In the genomic region with DNA sequence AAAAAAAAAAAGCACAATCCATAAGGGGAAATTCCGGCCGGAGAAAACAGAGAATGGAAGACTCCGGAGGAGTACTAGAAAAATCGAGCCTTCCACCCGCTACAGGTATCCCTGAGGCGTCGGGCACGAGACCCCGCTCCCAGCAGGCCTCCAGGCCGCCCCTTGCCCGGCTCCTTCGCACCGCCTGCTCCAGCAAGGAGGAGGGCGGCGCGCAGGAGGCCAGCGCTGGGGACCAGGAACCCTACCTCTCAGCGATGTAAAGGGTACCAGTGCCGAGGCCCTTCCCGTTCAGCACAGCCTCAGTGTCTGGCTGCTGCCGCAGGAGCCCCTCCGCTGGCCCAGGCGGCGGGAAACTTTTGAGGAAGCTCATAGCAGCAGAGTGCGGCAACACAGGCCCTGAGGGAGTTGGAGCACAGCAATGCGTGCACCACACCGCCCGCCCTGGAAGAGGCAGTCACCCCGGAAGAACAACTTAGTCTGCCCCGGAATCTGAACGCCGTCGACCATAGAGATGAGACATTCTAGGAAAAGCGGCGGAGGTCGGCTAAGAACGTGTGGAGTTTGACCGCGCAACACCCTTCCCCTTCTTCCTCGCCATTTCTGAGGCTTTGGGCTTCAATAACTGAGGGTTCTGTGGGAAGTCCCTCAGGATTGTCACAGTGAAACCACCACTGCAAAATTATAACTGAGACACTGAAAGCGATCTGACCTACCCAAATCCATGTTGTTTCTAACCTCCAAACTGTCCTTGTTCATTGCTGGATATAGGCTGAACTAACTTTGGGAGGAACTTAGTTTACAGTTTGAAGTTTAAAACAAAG, we compare ENCODE assay signal across 8 cellular contexts. TPM values are rescaled to one million over a fixed set of nuclear protein-coding genes. Genes with fewer than 3 reads are reported as not detected.
DNase-seq lines count a peak whose midpoint lies in the region; ATAC-seq, FAIRE-seq and TF ChIP-seq lines count a peak whose summit lies in the region.

TSS of gene CLNS1A (minus strand) at position 450 of the 821 bp plus-strand sequence. CDS start at position 370, 80 bp downstream.

- peak; percentile 73 for FAIRE-seq in HepG2 (lab: Jason Lieb, UNC)

- peak within 1 kb of the TSS; percentile 90 for H3K9ac ChIP-seq in HepG2 (ENCODE audit: insufficient read depth, low read depth, low read length)

- peak; percentile 89 to 94 for TF ChIP-seq POLR2A in HepG2 (IDR thresholded peaks at IDR 0.05; ENCODE audit: insufficient read depth in 1 of 2, low read depth in 2 of 2, low read length in 2 of 2)

- ATAC-seq in HG03469 (IDR thresholded peaks at IDR 0.05; ENCODE audit: unreplicated experiment) (peak; percentile 80), HepG2 (peak; percentile 99)

- no peaks in the 10 kb centered on the region; the same call in 1 of the 2 replicates for H4K20me1 ChIP-seq in HepG2 (ENCODE audit: insufficient read depth, low read length)

- POLR2A ChIA-PET in BJ (lab: Charles Lee), result no interaction called here
- POLR2A ChIA-PET in HepG2 (lab: Yijun Ruan, JAX), result interaction anchor here (0.8 to 1.7 kb wide), 7 partner anchors 10 to 357 kb away, joined by 3 to 8 read pairs (median 3); partner anchors contain the start of genes AQP11 and INTS4

- in situ Hi-C loops in HepG2 (cut with HindIII; ENCODE audit: extremely low pct_ligation_motif_present, low pct_unique_long_range_greater_than_20kb), result no loop called here

- CTCF ChIA-PET in BJ (lab: Yijun Ruan, JAX), result no interaction called here
- CTCF ChIA-PET in HepG2 (lab: Yijun Ruan, JAX; ENCODE audit: low intra/inter-chr PET ratio, low total read pairs), result no interaction called here

- H3K27me3 ChIP-seq in BJ (ENCODE audit: control insufficient read depth, insufficient read depth, low read length) (no peaks in the 10 kb centered on the region), HepG2 (ENCODE audit: control insufficient read depth in 1 of 2, insufficient read depth in 2 of 2, low read length in 2 of 2) (no peaks in the 10 kb centered on the region)

- peak within 1 kb of the TSS; percentile 85 for H3K27ac ChIP-seq in HepG2 (ENCODE audit: extremely low read length, insufficient read depth, low read length)

- H3K4me3 ChIP-seq in BJ (ENCODE audit: low read depth, low read length) (peak within 1 kb of the TSS; percentile 66), HepG2 (replicated peaks in 1 of 3; ENCODE audit: insufficient read depth in 1 of 3, low read depth in 2 of 3, low read length in 3 of 3) (peak within 1 kb of the TSS; percentile 82 to 90 (median 88))

- TF ChIP-seq RAD21 in HepG2 (CRISPR knock-in tag; IDR thresholded peaks at IDR 0.05), result 0 out of 2 replicates have a peak, but pooled peaks have one; percentile 16

- DNase-seq in BJ (ENCODE audit: low read depth) (peak; percentile 46), GM19240 (ENCODE audit: insufficient read length, low spot score) (peak; percentile 19), NCI-H526 treated with DMSO at 0.1 percent for 48 hours (lab: John Stamatoyannopoulos, UW) (peak; percentile 92), dermis blood vessel endothelial cell (peak; percentile 90), HepG2 (ENCODE audit: low spot score) (peak; percentile 87)
- DNase-seq in activated CD4-positive, alpha-beta T cell treated with anti-CD3 and anti-CD28 coated beads, Interleukin-2, amount 50 U/mL, for 24 hours (ENCODE audit: low read depth in 1 of 2, low spot score in 1 of 2), result peak; percentile 65 to 79
- peak; percentile 79 for DNase-seq in stimulated activated CD4-positive, alpha-beta T cell treated with anti-CD3 and anti-CD28 coated beads, Interleukin-4, amount 100 ng/mL, for 1 hour

- 1% methylated on average over 17 of the region's 41 CpGs for WGBS in HepG2 (ENCODE audit: low lambda C conversion rate)

- H3K36me3 ChIP-seq in BJ (ENCODE audit: control insufficient read depth, insufficient read depth, low read length), result no peaks in the 10 kb centered on the region
- H3K36me3 ChIP-seq in HepG2 (replicated peaks in 1 of 2; ENCODE audit: control insufficient read depth in 1 of 2, insufficient read depth in 2 of 2, low read length in 2 of 2), result no peaks in the 10 kb centered on the region

- no TSS peak for BruUV-seq in HepG2 (replicated peaks; lab: Mats Ljungman, UMichigan)

- H3K4me2 ChIP-seq in HepG2 (ENCODE audit: low read depth, low read length), result peak within 1 kb of the TSS; percentile 80

- peaks cover 41% of the 10 kb centered on the region for H3K79me2 ChIP-seq in HepG2 (ENCODE audit: insufficient read depth, low read length)

- intact Hi-C loops in HepG2 (cut with micrococcal nuclease; ENCODE audit: unreplicated experiment), result no loop called here

- peaks cover 54% of the 10 kb centered on the region for H3K4me1 ChIP-seq in HepG2 (ENCODE audit: insufficient read depth, low read length)

- peaks cover 17% of the 10 kb centered on the region for H3K9me3 ChIP-seq in HepG2 (ENCODE audit: low read length)

- H2AFZ ChIP-seq in HepG2 (ENCODE audit: low read length), result peak within 1 kb of the TSS; percentile 47

- TF ChIP-seq CTCF in BJ (IDR thresholded peaks at IDR 0.05; ENCODE audit: insufficient read depth, low read depth, low read length), result peak; percentile 11; the same call in 1 of the 2 replicates
- no peak for TF ChIP-seq CTCF in HepG2 (CRISPR knock-in tag; IDR thresholded peaks at IDR 0.05)

- TF ChIP-seq EP300 in HepG2 (IDR thresholded peaks at IDR 0.05; ENCODE audit: low read depth in 2 of 2, low read length in 2 of 2), result peak in 1 of 2 experiments; percentile 32; a peak in 1 of 4 replicates
- peak; percentile 66 for TF ChIP-seq EP300 in HepG2 (CRISPR knock-in tag; IDR thresholded peaks at IDR 0.05; ENCODE audit: borderline replicate concordance)

TF ChIP-seq in HepG2, 621 proteins besides CTCF, POLR2A, EP300 and RAD21 (continues in another document):
- peak; percentile 88; the same call in 1 of the 2 replicates for TF ChIP-seq ZNF598 (CRISPR knock-in tag; IDR thresholded peaks at IDR 0.05; ENCODE audit: borderline replicate concordance)
- no peak for TF ChIP-seq SMARCC2 (IDR thresholded peaks at IDR 0.05)
- TF ChIP-seq MED8 (CRISPR knock-in tag; IDR thresholded peaks at IDR 0.05; ENCODE audit: insufficient replicate concordance), result peak; percentile 36
- no peak for TF ChIP-seq SOX6 (IDR thresholded peaks at IDR 0.05)
- TF ChIP-seq SOX6 (CRISPR knock-in tag; IDR thresholded peaks at IDR 0.05), result peak; percentile 57
- no peak for TF ChIP-seq ZBTB37 (CRISPR knock-in tag; IDR thresholded peaks at IDR 0.05)
- no peak for TF ChIP-seq EED (CRISPR knock-in tag; IDR thresholded peaks at IDR 0.05)
- peak; percentile 71 for TF ChIP-seq ZNF232 (CRISPR knock-in tag; IDR thresholded peaks at IDR 0.05; ENCODE audit: borderline replicate concordance)
- TF ChIP-seq ARID2 (CRISPR knock-in tag; IDR thresholded peaks at IDR 0.05; ENCODE audit: borderline replicate concordance), result no peak
- TF ChIP-seq NFRKB (IDR thresholded peaks at IDR 0.05), result no peak
- TF ChIP-seq ZNF260 (CRISPR knock-in tag; IDR thresholded peaks at IDR 0.05; ENCODE audit: borderline replicate concordance, low read depth), result no peak
- TF ChIP-seq ZNF660 (CRISPR knock-in tag; IDR thresholded peaks at IDR 0.05; ENCODE audit: borderline replicate concordance, low read depth), result no peak
- peak; percentile 87 for TF ChIP-seq DNMT3B (CRISPR knock-in tag; conservative IDR thresholded peaks at IDR 0.05)
- TF ChIP-seq ZNF143 (CRISPR knock-in tag; IDR thresholded peaks at IDR 0.05), result no peak
- TF ChIP-seq MAFG (CRISPR knock-in tag; IDR thresholded peaks at IDR 0.05), result no peak
- 0 out of 2 replicates have a peak, but pooled peaks have one; percentile 72 for TF ChIP-seq MLLT10 (CRISPR knock-in tag; IDR thresholded peaks at IDR 0.05)
- TF ChIP-seq CAMTA2 (CRISPR knock-in tag; IDR thresholded peaks at IDR 0.05; ENCODE audit: borderline replicate concordance), result no peak
- peak; percentile 11 for TF ChIP-seq SKI (IDR thresholded peaks at IDR 0.05; ENCODE audit: partially characterized antibody)

RNA-seq across cellular contexts. Expression of gene CLNS1A, which starts in this region (rescaled TPM):
- 91.6 and 112 TPM in 2 replicates for polyA plus RNA-seq in BJ (2011; rRNA removed)
- polyA minus RNA-seq in BJ (2011; rRNA and poly(A)+ RNA removed), result 35.6 and 36.1 TPM in 2 replicates
- total RNA-seq in dermis blood vessel endothelial cell, result 128 and 186 TPM in 2 replicates
- total RNA-seq in HepG2 (2016; rRNA removed; fragmentation: Illumina TruSeq; extraction: Trizol), result 219 and 267 TPM in 2 replicates
- total RNA-seq in HepG2 (2016; cell fraction: cytosol; rRNA removed; fragmentation: Illumina TruSeq; extraction: Trizol; ENCODE audit: low read depth), result 108 and 110 TPM in 2 replicates
- 222 and 256 TPM in 2 replicates for total RNA-seq in HepG2 (2016; cell fraction: insoluble cytoplasmic fraction; rRNA removed; fragmentation: Illumina TruSeq; extraction: Trizol)
- 126 and 131 TPM in 2 replicates for total RNA-seq in HepG2 (2016; cell fraction: membrane; rRNA removed; fragmentation: Illumina TruSeq; extraction: Trizol)
- 78.7 and 91.3 TPM in 2 replicates for total RNA-seq in HepG2 (2016; cell fraction: nucleus; rRNA removed; fragmentation: Illumina TruSeq; extraction: Trizol)
- 130 and 158 TPM in 2 replicates for polyA plus RNA-seq in HepG2 (2011; rRNA removed)
- 98.7 and 135 TPM in 2 replicates for polyA plus RNA-seq in HepG2 (2011; cell fraction: cytosol; rRNA removed)
- polyA plus RNA-seq in HepG2 (2011; cell fraction: nucleus; rRNA removed), result 33.7 and 50.7 TPM in 2 replicates
- 170 and 180 TPM in 2 replicates for polyA plus RNA-seq in HepG2 (2012)
- 55.2 and 55.5 TPM in 2 replicates for polyA plus RNA-seq in HepG2 (2016; cell fraction: cytosol; fragmentation: Illumina TruSeq; extraction: Trizol; ENCODE audit: low read depth)
- polyA plus RNA-seq in HepG2 (2016; cell fraction: insoluble cytoplasmic fraction; fragmentation: Illumina TruSeq; extraction: Trizol; ENCODE audit: low read depth), result 255 and 262 TPM in 2 replicates
- polyA plus RNA-seq in HepG2 (2016; cell fraction: membrane; fragmentation: Illumina TruSeq; extraction: Trizol; ENCODE audit: low read depth), result 99.8 and 107 TPM in 2 replicates
- 117 and 123 TPM in 2 replicates for polyA plus RNA-seq in HepG2 (2016; cell fraction: nucleus; fragmentation: Illumina TruSeq; extraction: Trizol; ENCODE audit: insufficient read depth, low read depth)
- polyA minus RNA-seq in HepG2 (2011; rRNA and poly(A)+ RNA removed; ENCODE audit: low replicate concordance), result 67.3 and 108 TPM in 2 replicates
- 78.1 and 86.3 TPM in 2 replicates for polyA minus RNA-seq in HepG2 (2011; cell fraction: cytosol; rRNA and poly(A)+ RNA removed)
- polyA minus RNA-seq in HepG2 (2011; cell fraction: nucleus; rRNA and poly(A)+ RNA removed), result 93.0 and 124 TPM in 2 replicates

Comparison
In these comparisons a context has a peak if more than half of its experiments do, and no peak if none do; other contexts are left out.
1. Peak in every context shown above with its lines: DNase-seq, ATAC-seq, H3K4me3 ChIP-seq and H3K27ac ChIP-seq.
2. DNase-seq: peak in every context shown above with its lines; median percentile 92 in NCI-H526 treated with DMSO at 0.1 percent for 48 hours; 90 in dermis blood vessel endothelial cell; 87 in HepG2; 79 in stimulated activated CD4-positive, alpha-beta T cell treated with anti-CD3 and anti-CD28 coated beads, Interleukin-4, amount 100 ng/mL, for 1 hour; 72 in activated CD4-positive, alpha-beta T cell treated with anti-CD3 and anti-CD28 coated beads, Interleukin-2, amount 50 U/mL, for 24 hours; 46 in BJ; 19 in GM19240.